Comparison of ENCODE assay signal across 20 cellular contexts in the genomic region with DNA sequence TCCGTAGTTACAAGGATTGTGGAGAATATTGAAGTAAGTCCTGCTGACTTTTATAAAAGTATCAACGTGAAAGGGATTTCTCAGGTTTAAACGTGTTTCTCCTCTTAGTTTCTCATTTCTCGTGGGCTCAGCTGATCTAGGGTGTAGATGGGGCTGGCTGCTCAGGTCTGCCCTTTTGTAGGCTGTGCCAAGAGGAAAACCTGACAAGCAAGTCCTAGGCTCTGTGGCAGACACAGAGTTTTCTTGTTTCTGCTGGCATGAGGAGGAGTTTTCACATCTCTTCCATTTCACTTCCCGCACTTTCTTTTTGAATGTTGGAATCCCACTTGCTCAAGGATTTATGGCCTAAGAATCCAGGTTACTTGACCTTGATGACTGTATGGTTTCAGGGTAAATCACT. TPM values are rescaled to one million over a fixed set of nuclear protein-coding genes. Genes with fewer than 3 reads are reported as not detected.
DNase-seq lines count a peak whose midpoint lies in the region; ATAC-seq and TF ChIP-seq lines count a peak whose summit lies in the region.
"Had no signal": no experiment of that assay in that cellular context is flagged by ENCODE, and none has a peak within 500 bp of the region (broad histone marks: within the 10 kb centered on the region; RNA-seq: fewer than 3 reads in every experiment).

No MANE protein-coding gene starts in this region.

- H3K9me3 ChIP-seq in PC-3 (ENCODE audit: low read length) (no peaks in the 10 kb centered on the region), mammary epithelial cell (replicated peaks; ENCODE audit: insufficient read depth, low read length) (no peaks in the 10 kb centered on the region), parathyroid adenoma (ENCODE audit: control insufficient read depth, low read length) (no peaks in the 10 kb centered on the region)
- H3K9me3 ChIP-seq: HAP-1 had no signal

- no peaks in the 10 kb centered on the region for H3K79me2 ChIP-seq in PC-3 (ENCODE audit: low read length)
- peaks cover 11% of the 10 kb centered on the region for H3K79me2 ChIP-seq in mammary epithelial cell (ENCODE audit: insufficient read depth, low read length)
- H3K79me2 ChIP-seq in parathyroid adenoma: no peaks in the 10 kb centered on the region

- H2AFZ ChIP-seq in PC-3 (ENCODE audit: low read length) (no peak overlapping the region), mammary epithelial cell (ENCODE audit: low read depth, low read length) (no peak overlapping the region), parathyroid adenoma (no peak overlapping the region)
- H2AFZ ChIP-seq: GM23338 had no signal

- BruUV-seq in PC-3 (replicated peaks; lab: Mats Ljungman, UMichigan) (no TSS peak), mammary epithelial cell (replicated peaks; lab: Mats Ljungman, UMichigan) (no TSS peak)

- no peaks in the 10 kb centered on the region for H3F3A ChIP-seq in PC-3 (ENCODE audit: low read length, unreplicated experiment)

- no peaks in the 10 kb centered on the region for H3K9me2 ChIP-seq in PC-3 (replicated peaks; ENCODE audit: low read length)

- WGBS in mammary epithelial cell (ENCODE audit: low coverage, missing lambda C conversion rate): 25% methylated on average over 5 of the region's 5 CpGs

- H3K4me1 ChIP-seq in PC-3 (ENCODE audit: insufficient read depth, low read length) (peaks cover 34% of the 10 kb centered on the region), mammary epithelial cell (ENCODE audit: insufficient read depth, low read length) (no peaks in the 10 kb centered on the region), parathyroid adenoma (no peaks in the 10 kb centered on the region)

- DNase-seq in PC-3: no peak
- DNase-seq in mammary epithelial cell: peak; percentile 15
- DNase-seq in ureter (ENCODE audit: low spot score): peak; percentile 53
- DNase-seq in mesenteric fat pad (ENCODE audit: low spot score): no peak
- DNase-seq in stimulated activated CD4-positive, alpha-beta T cell treated with anti-CD3 and anti-CD28 coated beads, Interleukin-4, amount 100 ng/mL, for 4 hours: no peak
- DNase-seq in NCI-H128 (lab: John Stamatoyannopoulos, UW; ENCODE audit: unreplicated experiment): no peak
- DNase-seq: DMS153; IMR-90; NCI-H187; NCI-H2107; NCI-H510A; NCI-H748 treated with DMSO at 0.1 percent for 48 hours; NK-92 treated with Interleukin-12 subunit alpha and Interleukin-12 subunit beta, amount 100 ng/mL, for 24 hours had no signal

- intact Hi-C loops in PC-3 (cut with micrococcal nuclease): no loop called here
- intact Hi-C loops in mammary epithelial cell (cut with micrococcal nuclease): no loop called here

- in situ Hi-C loops in mammary epithelial cell (cut with MboI; ENCODE audit: low sequenced_read_pairs in 2 of 2): no loop called here

- H3K27me3 ChIP-seq in PC-3 (ENCODE audit: low read length) (no peaks in the 10 kb centered on the region), mammary epithelial cell (ENCODE audit: insufficient read depth, low read length) (no peaks in the 10 kb centered on the region), parathyroid adenoma (ENCODE audit: control insufficient read depth, insufficient read depth, low read length) (no peaks in the 10 kb centered on the region)

- H3K27ac ChIP-seq in PC-3 (ENCODE audit: low read length): peak overlapping the region; percentile 59
- no peak overlapping the region for H3K27ac ChIP-seq in mammary epithelial cell (ENCODE audit: insufficient read depth, low read depth, low read length)
- peak overlapping the region; percentile 47 for H3K27ac ChIP-seq in parathyroid adenoma
- H3K27ac ChIP-seq: KMS-11 had no signal

- H3K4me3 ChIP-seq in PC-3 (ENCODE audit: low read length) (no peak overlapping the region), mammary epithelial cell (replicated peaks in 1 of 3; ENCODE audit: insufficient read depth in 1 of 3, low read depth in 2 of 3, low read length in 3 of 3) (no peak overlapping the region), parathyroid adenoma (ENCODE audit: low read depth, low read length) (peak overlapping the region; percentile 13)
- H3K4me3 ChIP-seq: GM23338, HAP-1 had no signal

- H3K9ac ChIP-seq in PC-3 (ENCODE audit: low read length) (no peak overlapping the region), mammary epithelial cell (ENCODE audit: insufficient read depth, low read length) (no peak overlapping the region), parathyroid adenoma (no peak overlapping the region)
- H3K9ac ChIP-seq: KMS-11 had no signal

- ATAC-seq in PC-3: no peak
- no peak for ATAC-seq in HG02610 (IDR thresholded peaks at IDR 0.05; ENCODE audit: unreplicated experiment)
- ATAC-seq: CD8-positive, alpha-beta T cell; Panc1 had no signal

- CTCF ChIA-PET in PC-3 (lab: Charles Lee) (interaction anchor here (0.6 kb wide), 1 partner anchor 102 kb away, joined by 4 read pairs; no protein-coding TSS in a partner anchor), mammary epithelial cell (lab: Charles Lee; ENCODE audit: low non-redundant PET) (interaction anchor here (0.7 kb wide), 1 partner anchor 419 kb away, joined by 3 read pairs; no protein-coding TSS in a partner anchor)

- TF ChIP-seq CTCF in PC-3 (conservative IDR thresholded peaks at IDR 0.05; ENCODE audit: low read depth, low read length): no peak
- TF ChIP-seq CTCF in mammary epithelial cell (conservative IDR thresholded peaks at IDR 0.05 in 1 of 2, IDR thresholded peaks at IDR 0.05 in 1 of 2; ENCODE audit: extremely low read depth in 1 of 2, insufficient read depth in 1 of 2, low read depth in 1 of 2, low read length in 2 of 2): no peak
- TF ChIP-seq CTCF in parathyroid adenoma (IDR thresholded peaks at IDR 0.05): no peak

- POLR2A ChIA-PET in PC-3 (lab: Charles Lee; ENCODE audit: unreplicated experiment): no interaction called here

- no peaks in the 10 kb centered on the region for H4K20me1 ChIP-seq in PC-3 (ENCODE audit: low read length)
- H4K20me1 ChIP-seq in mammary epithelial cell (ENCODE audit: insufficient read depth, low read length): no peaks in the 10 kb centered on the region

- H3K36me3 ChIP-seq in PC-3 (ENCODE audit: low read depth, low read length) (peaks cover 41% of the 10 kb centered on the region), mammary epithelial cell (ENCODE audit: insufficient read depth, low read length) (peaks cover 13% of the 10 kb centered on the region), parathyroid adenoma (ENCODE audit: control insufficient read depth, insufficient read depth, low read length) (no peaks in the 10 kb centered on the region)

- dilution Hi-C loops in mammary epithelial cell (cut with HindIII; ENCODE audit: low sequenced_read_pairs): no loop called here

- H3K4me2 ChIP-seq in PC-3 (ENCODE audit: low read length) (peak overlapping the region; percentile 16; the same call in 1 of the 2 replicates), mammary epithelial cell (ENCODE audit: insufficient read depth, low read depth, low read length) (no peak overlapping the region), parathyroid adenoma (ENCODE audit: low read length) (peak overlapping the region; percentile 39)
- H3K4me2 ChIP-seq: GM23338, KMS-11 had no signal

RNA-seq across cellular contexts. Expression of gene VPS13D, which starts 14.8 kb away (rescaled TPM):
- total RNA-seq in PC-3 (2014; rRNA removed) (30.7 and 43.6 TPM in 2 replicates), mammary epithelial cell (10 to 100 TPM; 57.3 to 64.7 TPM), ureter (98.5 TPM), mesenteric fat pad (143 TPM)
- polyA plus RNA-seq in mammary epithelial cell: 15.2 TPM
- 73.6 TPM for polyA minus RNA-seq in mammary epithelial cell

Comparison
In these comparisons a context has a peak if more than half of its experiments do, and no peak if none do; other contexts are left out.
1. DNase-seq: peak in mammary epithelial cell (single experiment) and ureter (single experiment); none in PC-3 (single experiment), mesenteric fat pad (single experiment), stimulated activated CD4-positive, alpha-beta T cell treated with anti-CD3 and anti-CD28 coated beads, Interleukin-4, amount 100 ng/mL, for 4 hours (0 of 2) and NCI-H128 (single experiment).